Comparison of ENCODE assay signal across 1 cellular context in the genomic region with DNA sequence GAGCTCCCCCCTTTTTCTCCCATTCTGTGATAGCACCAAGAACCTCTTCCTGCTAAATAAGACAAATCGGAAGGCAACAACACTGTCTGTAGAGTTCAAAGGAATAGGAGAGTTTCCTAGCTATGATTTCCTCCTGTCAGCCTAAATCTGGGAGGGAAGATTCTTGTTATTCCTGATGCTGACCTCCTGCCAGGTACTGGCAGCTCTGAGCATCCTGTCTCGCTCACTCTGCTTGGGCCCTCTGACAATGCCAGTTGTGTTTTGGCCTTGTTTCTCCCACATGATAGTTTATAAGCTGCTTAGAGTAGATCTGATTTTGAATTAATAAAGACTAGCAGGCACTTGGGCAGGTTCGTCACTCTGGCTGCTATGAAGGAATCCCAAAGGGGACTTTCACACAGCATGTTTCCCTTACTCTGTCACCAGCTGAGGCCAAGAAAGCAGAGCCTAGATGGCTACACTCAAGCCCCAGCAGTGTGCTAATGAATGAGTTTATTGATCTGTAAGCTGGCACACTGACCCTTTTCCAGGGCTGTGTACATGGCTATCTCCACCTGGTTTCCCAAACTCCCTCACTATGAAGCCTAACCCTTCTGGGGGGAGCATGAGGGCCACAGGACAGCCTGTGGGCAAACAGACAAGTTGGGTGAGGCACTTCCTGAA.
TF ChIP-seq lines count a peak whose summit lies in the region.

No MANE protein-coding gene starts in this region.

TF ChIP-seq in neural cell, 6 proteins besides CTCF, POLR2A, EP300 and RAD21 (continued from another document):
- TF ChIP-seq REST (IDR thresholded peaks at IDR 0.05; ENCODE audit: borderline replicate concordance) (no peak), SMC3 (conservative IDR thresholded peaks at IDR 0.05; ENCODE audit: poor library complexity) (no peak)
